ENCODE assay signal across 28 cellular contexts in genomic region chr17:31532526-31532925, GRCh38.
"Had no signal": no experiment of that assay in that cellular context is flagged by ENCODE, and none has a peak within 500 bp of the region (broad histone marks: within the 10 kb centered on the region; RNA-seq: fewer than 3 reads in every experiment).

No MANE protein-coding gene starts in this region.

- FAIRE-seq: TTC549 had no signal

- H3K9me3 Mint-ChIP-seq: activated CD4-positive, alpha-beta T cell treated with anti-CD3 and anti-CD28 coated beads, Interleukin-2, amount 10 ng/mL, durations not matched to agents 24 days and 14 days; activated CD8-positive, alpha-beta T cell treated with anti-CD3 and anti-CD28 coated beads for 36 hours; activated naive CD4-positive, alpha-beta T cell treated with anti-CD3 and anti-CD28 coated beads for 36 hours; activated naive CD8-positive, alpha-beta T cell treated with anti-CD3 and anti-CD28 coated beads, Interleukin-2, amount 50 U/mL, for 24 hours; activated T-helper 2 cell treated with anti-CD3 and anti-CD28 coated beads, Interferon-gamma antibody, Interleukin-2, Interleukin-4, amounts not matched to agents 10 μg/mL and 5 μg/mL and 100 μg/mL, durations not matched to agents 14 hours and 24 hours and 36 hours; T-helper 1 cell treated with Interleukin-12 subunit alpha and Interleukin-12 subunit beta and Interleukin-4 antibody, amounts not matched to agents 30 μg/mL and 1 μg/mL, for 36 hours; T-helper 2 cell treated with Interferon-gamma antibody and Interleukin-4, amounts not matched to agents 5 μg/mL and 100 μg/mL, for 36 hours had no signal

- H3K36me3 Mint-ChIP-seq: activated naive CD8-positive, alpha-beta T cell had no signal

- H3K27ac ChIP-seq: ascending aorta, cardiac muscle cell, Peyer's patch, SJSA1 had no signal

- H3K4me3 ChIP-seq: ascending aorta, cardiac muscle cell, MG63, Peyer's patch, SJSA1 had no signal

- H3K27me3 ChIP-seq: ascending aorta, cardiac muscle cell, MG63, Peyer's patch, SJSA1 had no signal

- ATAC-seq: activated CD8-positive, alpha-beta T cell treated with anti-CD3 and anti-CD28 coated beads for 36 hours; activated naive CD8-positive, alpha-beta T cell treated with anti-CD3 and anti-CD28 coated beads, Interleukin-2, amount 50 U/mL, for 24 hours had no signal

- H3K27ac Mint-ChIP-seq: activated CD4-positive, alpha-beta T cell treated with anti-CD3 and anti-CD28 coated beads, Interleukin-2, amount 10 ng/mL, durations not matched to agents 24 days and 14 days; activated CD8-positive, alpha-beta T cell treated with anti-CD3 and anti-CD28 coated beads for 36 hours; activated naive CD4-positive, alpha-beta T cell treated with anti-CD3 and anti-CD28 coated beads for 36 hours; activated naive CD8-positive, alpha-beta T cell; activated naive CD8-positive, alpha-beta T cell treated with anti-CD3 and anti-CD28 coated beads, Interleukin-2, amount 50 U/mL, for 24 hours; activated T-helper 2 cell treated with anti-CD3 and anti-CD28 coated beads, Interferon-gamma antibody, Interleukin-2, Interleukin-4, amounts not matched to agents 10 μg/mL and 5 μg/mL and 100 μg/mL, durations not matched to agents 14 hours and 24 hours and 36 hours; T-helper 1 cell treated with Interleukin-12 subunit alpha and Interleukin-12 subunit beta and Interleukin-4 antibody, amounts not matched to agents 30 μg/mL and 1 μg/mL, for 36 hours; T-helper 2 cell treated with Interferon-gamma antibody and Interleukin-4, amounts not matched to agents 5 μg/mL and 100 μg/mL, for 36 hours had no signal

- H3K27me3 Mint-ChIP-seq: activated CD4-positive, alpha-beta T cell treated with anti-CD3 and anti-CD28 coated beads, Interleukin-2, amount 10 ng/mL, durations not matched to agents 24 days and 14 days; activated CD8-positive, alpha-beta T cell treated with anti-CD3 and anti-CD28 coated beads for 36 hours; activated naive CD8-positive, alpha-beta T cell; activated naive CD8-positive, alpha-beta T cell treated with anti-CD3 and anti-CD28 coated beads, Interleukin-2, amount 50 U/mL, for 24 hours had no signal

- H3K36me3 ChIP-seq: ascending aorta, cardiac muscle cell, MG63, SJSA1 had no signal

- DNase-seq: activated CD4-positive, alpha-beta T cell treated with anti-CD3 and anti-CD28 coated beads, Interleukin-2, amount 10 ng/mL, durations not matched to agents 24 days and 14 days; activated CD4-positive, alpha-beta T cell treated with anti-CD3 and anti-CD28 coated beads, Interleukin-2, amount 50 U/mL, for 4 hours; activated CD8-positive, alpha-beta T cell treated with anti-CD3 and anti-CD28 coated beads for 36 hours; activated gamma-delta T cell; activated naive CD4-positive, alpha-beta T cell treated with anti-CD3 and anti-CD28 coated beads for 36 hours; activated naive CD8-positive, alpha-beta T cell treated with anti-CD3 and anti-CD28 coated beads, Interleukin-2, amount 50 U/mL, for 24 hours; activated T-cell treated with anti-CD3 and anti-CD28 coated beads, Interleukin-2, amount 50 U/mL, for 1 hour; Kasumi-1; KG1; MG63; MV-4-11; NCI-H1436 treated with DMSO at 0.1 percent for 48 hours; NCI-H187 treated with DMSO at 0.1 percent for 48 hours; NCI-H2081; NCI-H345; NCI-H524 treated with DMSO at 0.1 percent for 48 hours; Peyer's patch; RPMI8226; SHP77 treated with DMSO at 0.1 percent for 48 hours; SK-N-SH had no signal

- H3K9me2 ChIP-seq: SK-N-SH had no signal

- H3K4me3 Mint-ChIP-seq: activated CD4-positive, alpha-beta T cell treated with anti-CD3 and anti-CD28 coated beads, Interleukin-2, amount 10 ng/mL, durations not matched to agents 24 days and 14 days; activated CD8-positive, alpha-beta T cell treated with anti-CD3 and anti-CD28 coated beads for 36 hours; activated naive CD4-positive, alpha-beta T cell treated with anti-CD3 and anti-CD28 coated beads for 36 hours; activated naive CD8-positive, alpha-beta T cell; activated naive CD8-positive, alpha-beta T cell treated with anti-CD3 and anti-CD28 coated beads, Interleukin-2, amount 50 U/mL, for 24 hours; T-helper 1 cell treated with Interleukin-12 subunit alpha and Interleukin-12 subunit beta and Interleukin-4 antibody, amounts not matched to agents 30 μg/mL and 1 μg/mL, for 36 hours; T-helper 2 cell treated with Interferon-gamma antibody and Interleukin-4, amounts not matched to agents 5 μg/mL and 100 μg/mL, for 36 hours had no signal

- H3K9me3 ChIP-seq: ascending aorta, MG63, Peyer's patch, SJSA1, SK-N-SH had no signal
